In the genomic region with DNA sequence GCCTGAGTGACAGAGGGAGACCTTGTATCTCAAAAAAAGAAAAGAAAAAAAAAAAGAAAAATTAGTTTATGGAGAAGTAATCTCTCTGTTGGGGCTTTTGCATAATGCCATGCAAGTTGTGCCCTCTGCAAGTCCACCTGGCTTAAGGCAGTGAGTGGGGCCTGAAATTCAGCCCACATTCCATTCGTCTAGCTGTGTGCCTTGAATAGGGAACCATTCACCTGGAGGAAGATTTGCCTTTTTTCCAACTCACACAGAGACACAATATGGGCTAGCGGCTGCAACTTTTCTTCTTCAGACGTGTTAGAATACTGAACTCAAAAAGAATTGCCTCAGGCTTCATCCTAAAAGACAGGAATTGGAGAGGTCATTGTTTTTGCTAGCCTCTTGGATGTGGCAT, we compare ENCODE assay signal across 21 cellular contexts.
"Had no signal": no experiment of that assay in that cellular context is flagged by ENCODE, and none has a peak within 500 bp of the region (broad histone marks: within the 10 kb centered on the region; RNA-seq: fewer than 3 reads in every experiment).

No MANE protein-coding gene starts in this region.

- H3K9me3 ChIP-seq: esophagus squamous epithelium, tibial artery, uterus had no signal

- H3K4me1 Mint-ChIP-seq: nephron progenitor cell had no signal

- H3K36me3 ChIP-seq: uterus had no signal

- H3K27me3 ChIP-seq: brain microvascular endothelial cell, esophagus squamous epithelium, tibial artery, uterus had no signal

- H3K27ac ChIP-seq: brain microvascular endothelial cell, esophagus squamous epithelium, tibial artery, uterus had no signal

- H3K4me1 ChIP-seq: esophagus squamous epithelium, tibial artery, uterus had no signal

- ATAC-seq: stimulated activated naive B cell treated with anti-CD40 and anti-IgM and Interleukin-4, amounts not matched to agents 10 μg/mL and 1 μg/mL and 100 μg/mL, for 72 hours; T-cell had no signal

- H3K9me3 Mint-ChIP-seq: activated CD4-positive, alpha-beta memory T cell treated with anti-CD3 and anti-CD28 coated beads, Interleukin-2, amount 10 ng/mL, durations not matched to agents 7 days and 5 days; activated naive CD4-positive, alpha-beta T cell treated with anti-CD3 and anti-CD28 coated beads for 36 hours; stimulated activated naive B cell treated with anti-CD40 and anti-IgM and Interleukin-4, amounts not matched to agents 10 μg/mL and 1 μg/mL and 100 μg/mL, for 72 hours; T-cell had no signal

- H3K4me3 Mint-ChIP-seq: activated CD4-positive, alpha-beta memory T cell treated with anti-CD3 and anti-CD28 coated beads, Interleukin-2, amount 10 ng/mL, durations not matched to agents 7 days and 5 days; activated naive CD4-positive, alpha-beta T cell treated with anti-CD3 and anti-CD28 coated beads for 36 hours; nephron progenitor cell; stimulated activated naive B cell treated with anti-CD40 and anti-IgM and Interleukin-4, amounts not matched to agents 10 μg/mL and 1 μg/mL and 100 μg/mL, for 72 hours; T-cell had no signal

- DNase-seq: activated CD4-positive, alpha-beta memory T cell treated with anti-CD3 and anti-CD28 coated beads, Interleukin-2, amount 10 ng/mL, durations not matched to agents 7 days and 5 days; activated CD4-positive, alpha-beta T cell treated with anti-CD3 and anti-CD28 coated beads for 48 hours; activated CD4-positive, CD25-positive, alpha-beta regulatory T cell; activated naive CD4-positive, alpha-beta T cell treated with anti-CD3 and anti-CD28 coated beads for 36 hours; activated T-cell treated with anti-CD3 and anti-CD28 coated beads, Interleukin-2, amount 50 U/mL, for 1 hour; aorta; brain microvascular endothelial cell; central memory CD4-positive, alpha-beta T cell; effector CD8-positive, alpha-beta T cell; esophagus squamous epithelium; midbrain; nephron progenitor cell; stimulated activated naive B cell treated with anti-CD40 and anti-IgM and Interleukin-4, amounts not matched to agents 10 μg/mL and 1 μg/mL and 100 μg/mL, for 72 hours; substantia nigra; T-cell; T-helper 9 cell; tibial artery; uterus had no signal

- H3K4me3 ChIP-seq: esophagus squamous epithelium, lung, tibial artery, uterus had no signal

- H3K27ac Mint-ChIP-seq: activated CD4-positive, alpha-beta memory T cell treated with anti-CD3 and anti-CD28 coated beads, Interleukin-2, amount 10 ng/mL, durations not matched to agents 7 days and 5 days; activated naive CD4-positive, alpha-beta T cell treated with anti-CD3 and anti-CD28 coated beads for 36 hours; activated T-helper 2 cell treated with anti-CD3 and anti-CD28 coated beads, Interferon-gamma antibody, Interleukin-2, Interleukin-4, amounts not matched to agents 10 μg/mL and 5 μg/mL and 100 μg/mL, durations not matched to agents 14 hours and 24 hours and 36 hours; nephron progenitor cell; progenitor cell of endocrine pancreas had no signal

- H3K27me3 Mint-ChIP-seq: activated CD4-positive, alpha-beta memory T cell treated with anti-CD3 and anti-CD28 coated beads, Interleukin-2, amount 10 ng/mL, durations not matched to agents 7 days and 5 days; progenitor cell of endocrine pancreas; stimulated activated naive B cell treated with anti-CD40 and anti-IgM and Interleukin-4, amounts not matched to agents 10 μg/mL and 1 μg/mL and 100 μg/mL, for 72 hours; T-cell had no signal
